ENCODE assay signal across 29 cellular contexts in the genomic region with DNA sequence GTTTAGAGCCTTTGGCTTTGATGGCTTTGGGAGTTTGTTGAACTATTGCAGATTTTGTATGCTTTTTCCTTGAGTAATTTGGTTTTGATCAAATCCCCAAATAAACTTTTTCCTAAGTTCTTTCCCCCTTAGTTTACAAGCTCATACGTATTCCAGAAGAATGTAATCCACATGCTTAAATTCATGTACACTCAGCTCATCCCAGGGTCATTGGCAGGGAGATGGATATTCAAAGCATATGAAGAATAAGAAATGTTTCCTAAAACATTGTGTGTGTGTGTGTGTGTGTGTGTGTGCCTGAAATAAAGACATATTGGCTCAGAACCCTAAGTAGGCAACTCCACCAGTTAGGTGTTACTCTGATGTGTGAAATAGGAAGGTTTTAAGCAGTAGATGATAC.
"Had no signal": no experiment of that assay in that cellular context is flagged by ENCODE, and none has a peak within 500 bp of the region (broad histone marks: within the 10 kb centered on the region; RNA-seq: fewer than 3 reads in every experiment).

No MANE protein-coding gene starts in this region.

- H3K27ac ChIP-seq: lower lobe of right lung, neural progenitor cell, neutrophil, parathyroid adenoma, right atrium auricular region, right lobe of liver, vagina had no signal

- H2AFZ ChIP-seq: neural progenitor cell, parathyroid adenoma had no signal

- DNase-seq: hippocampal formation; kidney glomerular epithelial cell; left cardiac atrium; left ventricle myocardium superior; lower lobe of right lung; mammary epithelial cell; mesenchymal stem cell; naive thymus-derived CD8-positive, alpha-beta T cell; nephron progenitor cell; occipital lobe; right lobe of liver; stimulated activated CD4-positive, alpha-beta T cell treated with anti-CD3 and anti-CD28 coated beads, Interleukin-1b, Interleukin-23, amount 100 ng/mL, for 48 hours; stimulated activated CD4-positive, alpha-beta T cell treated with anti-CD3 and anti-CD28 coated beads, Interleukin-2, amount 100 ng/mL, for 48 hours; stimulated activated CD4-positive, alpha-beta T cell treated with anti-CD3 and anti-CD28 coated beads, Interleukin-4, amount 100 ng/mL, for 4 hours; stimulated activated CD8-positive, alpha-beta memory T cell treated with anti-CD3 and anti-CD28 coated beads, Interleukin-4, amount 100 ng/mL, for 48 hours; stimulated activated naive CD4-positive, alpha-beta T cell treated with Interleukin-2 at 50 U/mL for 16 hours; stimulated activated naive CD8-positive, alpha-beta T cell treated with anti-CD3 and anti-CD28 coated beads, Interleukin-15, amount 100 ng/mL, for 72 hours; substantia nigra had no signal

- H3K4me3 ChIP-seq: lower lobe of right lung, neural progenitor cell, right atrium auricular region, right lobe of liver, smooth muscle cell, tibial nerve, vagina had no signal

- H3K36me3 Mint-ChIP-seq: neural progenitor cell, type B pancreatic cell had no signal

- H3K27me3 ChIP-seq: right atrium auricular region, right lobe of liver, tibial nerve, vagina had no signal

- H3K27ac Mint-ChIP-seq: naive thymus-derived CD8-positive, alpha-beta T cell; neural progenitor cell; stimulated activated memory B cell treated with anti-CD40 and anti-IgM and Interleukin-4, amounts not matched to agents 10 μg/mL and 1 μg/mL and 100 μg/mL, for 72 hours; stimulated activated naive CD8-positive, alpha-beta T cell treated with anti-CD3 and anti-CD28 coated beads, Interleukin-15, amount 100 ng/mL, for 72 hours; type B pancreatic cell had no signal

- FAIRE-seq: keratinocyte had no signal

- H3K36me3 ChIP-seq: lower lobe of right lung, neural progenitor cell, neutrophil, right atrium auricular region, right lobe of liver, tibial nerve, vagina had no signal

- H3K9ac ChIP-seq: neural progenitor cell, parathyroid adenoma had no signal

- H3K9me3 Mint-ChIP-seq: stimulated activated naive CD8-positive, alpha-beta T cell treated with anti-CD3 and anti-CD28 coated beads, Interleukin-15, amount 100 ng/mL, for 72 hours had no signal

- ATAC-seq: left cardiac atrium; left lobe of liver; left ventricle myocardium superior; lower lobe of right lung; naive thymus-derived CD8-positive, alpha-beta T cell; right lobe of liver; stimulated activated memory B cell treated with anti-CD40 and anti-IgM and Interleukin-4, amounts not matched to agents 10 μg/mL and 1 μg/mL and 100 μg/mL, for 72 hours; stimulated activated naive CD8-positive, alpha-beta T cell treated with anti-CD3 and anti-CD28 coated beads, Interleukin-15, amount 100 ng/mL, for 72 hours had no signal

- H3K4me2 ChIP-seq: neural progenitor cell, smooth muscle cell had no signal

- H3K79me2 ChIP-seq: parathyroid adenoma had no signal

- H3K9me3 ChIP-seq: lower lobe of right lung, neutrophil, right atrium auricular region, right lobe of liver, tibial nerve, vagina had no signal
